ENCODE assay signal across 2 cellular contexts in the genomic region with DNA sequence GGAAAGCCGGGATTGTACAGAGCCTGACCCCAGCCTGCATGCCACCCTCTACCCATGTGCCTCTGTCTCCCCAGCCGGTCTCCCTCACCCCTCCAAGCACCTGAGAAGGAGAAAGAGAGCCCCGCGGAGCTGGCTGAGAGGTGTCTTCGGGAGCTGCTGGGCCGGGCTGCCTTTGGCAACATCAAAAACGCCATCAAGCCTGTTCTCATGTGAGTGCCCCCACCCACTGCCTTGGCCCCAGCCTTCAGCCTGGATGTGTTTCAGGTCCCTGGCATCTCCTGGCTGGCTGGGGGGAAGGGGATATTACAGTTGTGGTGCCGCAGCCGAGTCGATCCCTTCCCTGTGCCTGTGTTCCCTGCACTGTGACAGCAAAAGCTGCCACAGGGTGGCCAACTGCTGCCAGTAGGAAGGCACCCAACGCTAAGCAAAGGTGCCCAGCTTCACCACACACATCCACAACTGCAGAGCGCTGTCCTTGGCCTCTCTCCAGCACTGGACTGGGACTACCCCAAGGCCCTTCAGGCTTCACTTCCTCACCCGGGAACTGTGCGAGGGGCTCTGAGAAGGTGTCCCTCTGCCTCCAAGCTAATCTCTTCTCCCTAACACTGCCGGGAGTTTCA.
A peak's percentile ranks its signal among the peaks of the same experiment; 100 is the strongest.
TF ChIP-seq lines count a peak whose summit lies in the region.

No MANE protein-coding gene starts in this region.

TF ChIP-seq in Ishikawa, 13 proteins besides CTCF, POLR2A, EP300 and RAD21 (continued from another document):
- TF ChIP-seq, protein P1, sequence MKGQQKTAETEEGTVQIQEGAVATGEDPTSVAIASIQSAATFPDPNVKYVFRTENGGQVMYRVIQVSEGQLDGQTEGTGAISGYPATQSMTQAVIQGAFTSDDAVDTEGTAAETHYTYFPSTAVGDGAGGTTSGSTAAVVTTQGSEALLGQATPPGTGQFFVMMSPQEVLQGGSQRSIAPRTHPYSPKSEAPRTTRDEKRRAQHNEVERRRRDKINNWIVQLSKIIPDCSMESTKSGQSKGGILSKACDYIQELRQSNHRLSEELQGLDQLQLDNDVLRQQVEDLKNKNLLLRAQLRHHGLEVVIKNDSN (IDR thresholded peaks at IDR 0.05), result no peak
- no peak for TF ChIP-seq CEBPB (IDR thresholded peaks at IDR 0.05)
- no peak for TF ChIP-seq ZBTB7A (IDR thresholded peaks at IDR 0.05; ENCODE audit: low read depth)
- no peak for TF ChIP-seq CREB1 (IDR thresholded peaks at IDR 0.05; ENCODE audit: low read depth)
- TF ChIP-seq, protein P2, sequence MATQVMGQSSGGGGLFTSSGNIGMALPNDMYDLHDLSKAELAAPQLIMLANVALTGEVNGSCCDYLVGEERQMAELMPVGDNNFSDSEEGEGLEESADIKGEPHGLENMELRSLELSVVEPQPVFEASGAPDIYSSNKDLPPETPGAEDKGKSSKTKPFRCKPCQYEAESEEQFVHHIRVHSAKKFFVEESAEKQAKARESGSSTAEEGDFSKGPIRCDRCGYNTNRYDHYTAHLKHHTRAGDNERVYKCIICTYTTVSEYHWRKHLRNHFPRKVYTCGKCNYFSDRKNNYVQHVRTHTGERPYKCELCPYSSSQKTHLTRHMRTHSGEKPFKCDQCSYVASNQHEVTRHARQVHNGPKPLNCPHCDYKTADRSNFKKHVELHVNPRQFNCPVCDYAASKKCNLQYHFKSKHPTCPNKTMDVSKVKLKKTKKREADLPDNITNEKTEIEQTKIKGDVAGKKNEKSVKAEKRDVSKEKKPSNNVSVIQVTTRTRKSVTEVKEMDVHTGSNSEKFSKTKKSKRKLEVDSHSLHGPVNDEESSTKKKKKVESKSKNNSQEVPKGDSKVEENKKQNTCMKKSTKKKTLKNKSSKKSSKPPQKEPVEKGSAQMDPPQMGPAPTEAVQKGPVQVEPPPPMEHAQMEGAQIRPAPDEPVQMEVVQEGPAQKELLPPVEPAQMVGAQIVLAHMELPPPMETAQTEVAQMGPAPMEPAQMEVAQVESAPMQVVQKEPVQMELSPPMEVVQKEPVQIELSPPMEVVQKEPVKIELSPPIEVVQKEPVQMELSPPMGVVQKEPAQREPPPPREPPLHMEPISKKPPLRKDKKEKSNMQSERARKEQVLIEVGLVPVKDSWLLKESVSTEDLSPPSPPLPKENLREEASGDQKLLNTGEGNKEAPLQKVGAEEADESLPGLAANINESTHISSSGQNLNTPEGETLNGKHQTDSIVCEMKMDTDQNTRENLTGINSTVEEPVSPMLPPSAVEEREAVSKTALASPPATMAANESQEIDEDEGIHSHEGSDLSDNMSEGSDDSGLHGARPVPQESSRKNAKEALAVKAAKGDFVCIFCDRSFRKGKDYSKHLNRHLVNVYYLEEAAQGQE (IDR thresholded peaks at IDR 0.05; ENCODE audit: low read depth), result no peak
- TF ChIP-seq YY1 (IDR thresholded peaks at IDR 0.05; ENCODE audit: low read depth), result no peak
- TF ChIP-seq EGR1 (IDR thresholded peaks at IDR 0.05), result no peak
- no peak for TF ChIP-seq TEAD4 (IDR thresholded peaks at IDR 0.05)
- TF ChIP-seq TAF1 (IDR thresholded peaks at IDR 0.05; ENCODE audit: low read depth), result no peak
- no peak for TF ChIP-seq FOXM1 (IDR thresholded peaks at IDR 0.05; ENCODE audit: borderline replicate concordance, low read depth)
- no peak for TF ChIP-seq TCF12 (IDR thresholded peaks at IDR 0.05; ENCODE audit: low read depth)
- TF ChIP-seq, protein P3, sequence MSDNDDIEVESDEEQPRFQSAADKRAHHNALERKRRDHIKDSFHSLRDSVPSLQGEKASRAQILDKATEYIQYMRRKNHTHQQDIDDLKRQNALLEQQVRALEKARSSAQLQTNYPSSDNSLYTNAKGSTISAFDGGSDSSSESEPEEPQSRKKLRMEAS (IDR thresholded peaks at IDR 0.05), result no peak

TF ChIP-seq in HepG2, 621 proteins besides CTCF, POLR2A, EP300 and RAD21:
- 0 out of 2 replicates have a peak, but pooled peaks have one; percentile 4 for TF ChIP-seq MAZ (IDR thresholded peaks at IDR 0.05; ENCODE audit: borderline replicate concordance, low read depth, low read length)
- TF ChIP-seq MAZ (CRISPR knock-in tag; IDR thresholded peaks at IDR 0.05; ENCODE audit: low read depth), result no peak
- no peak for TF ChIP-seq NFIB (CRISPR knock-in tag; IDR thresholded peaks at IDR 0.05; ENCODE audit: borderline replicate concordance)
- no peak for TF ChIP-seq ZNF891 (CRISPR knock-in tag; IDR thresholded peaks at IDR 0.05)
- TF ChIP-seq DRAP1 (CRISPR knock-in tag; IDR thresholded peaks at IDR 0.05), result no peak
